In the genomic region with DNA sequence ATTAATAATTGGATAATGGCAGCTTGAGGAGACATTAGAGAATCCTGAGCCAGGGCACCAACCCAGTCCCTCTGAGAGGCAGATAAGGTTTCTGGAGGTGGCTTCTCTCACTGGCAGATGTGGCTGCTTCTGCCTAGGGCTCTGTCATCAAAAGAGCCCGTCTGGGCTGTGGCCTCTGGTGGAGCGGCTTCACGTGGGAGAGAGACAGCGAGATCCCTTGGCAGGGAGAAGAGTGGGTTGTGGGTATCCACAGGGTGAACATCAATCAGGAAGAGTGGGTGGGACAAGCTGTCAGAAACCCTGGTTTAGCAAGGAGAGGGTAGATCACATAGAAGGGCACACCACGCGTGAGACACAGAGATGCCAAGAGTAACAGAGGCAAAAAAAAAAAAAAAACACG, we compare ENCODE assay signal across 17 cellular contexts. TPM values are rescaled to one million over a fixed set of nuclear protein-coding genes. Genes with fewer than 3 reads are reported as not detected.
"Had no signal": no experiment of that assay in that cellular context is flagged by ENCODE, and none has a peak within 500 bp of the region (broad histone marks: within the 10 kb centered on the region; RNA-seq: fewer than 3 reads in every experiment).

No MANE protein-coding gene starts in this region.

- H3K4me1 ChIP-seq: colonic mucosa had no signal

- H3K9me3 ChIP-seq: colonic mucosa, esophagus muscularis mucosa, sigmoid colon, spleen, tibial artery, vagina had no signal

- H3K4me3 Mint-ChIP-seq: activated CD4-positive, alpha-beta memory T cell treated with anti-CD3 and anti-CD28 coated beads for 36 hours; activated naive CD4-positive, alpha-beta T cell treated with anti-CD3 and anti-CD28 coated beads for 36 hours; activated T-helper 1 cell treated with anti-CD3 and anti-CD28 coated beads, Interleukin-12 subunit alpha, Interleukin-12 subunit beta, Interleukin-2, Interleukin-4 antibody, amounts not matched to agents 30 ng/mL and 10 ng/mL and 1 ng/mL, durations not matched to agents 14 hours and 24 hours and 36 hours; neural crest cell had no signal

- H3K36me3 Mint-ChIP-seq: activated CD4-positive, alpha-beta memory T cell treated with anti-CD3 and anti-CD28 coated beads for 36 hours had no signal

- DNase-seq: activated CD4-positive, alpha-beta memory T cell treated with anti-CD3 and anti-CD28 coated beads for 36 hours; activated naive CD4-positive, alpha-beta T cell treated with anti-CD3 and anti-CD28 coated beads for 36 hours; amniotic stem cell; colonic mucosa; islet precursor cell; midbrain; sigmoid colon; tibial artery had no signal

- H3K27ac Mint-ChIP-seq: activated CD4-positive, alpha-beta memory T cell treated with anti-CD3 and anti-CD28 coated beads for 36 hours; activated naive CD4-positive, alpha-beta T cell treated with anti-CD3 and anti-CD28 coated beads for 36 hours; activated T-helper 1 cell treated with anti-CD3 and anti-CD28 coated beads, Interleukin-12 subunit alpha, Interleukin-12 subunit beta, Interleukin-2, Interleukin-4 antibody, amounts not matched to agents 30 ng/mL and 10 ng/mL and 1 ng/mL, durations not matched to agents 14 hours and 24 hours and 36 hours had no signal

- H3K27me3 ChIP-seq: colonic mucosa, sigmoid colon, spleen, vagina had no signal

- H3K9me3 Mint-ChIP-seq: activated CD4-positive, alpha-beta memory T cell treated with anti-CD3 and anti-CD28 coated beads for 36 hours; activated naive CD4-positive, alpha-beta T cell treated with anti-CD3 and anti-CD28 coated beads for 36 hours; activated T-helper 1 cell treated with anti-CD3 and anti-CD28 coated beads, Interleukin-12 subunit alpha, Interleukin-12 subunit beta, Interleukin-2, Interleukin-4 antibody, amounts not matched to agents 30 ng/mL and 10 ng/mL and 1 ng/mL, durations not matched to agents 14 hours and 24 hours and 36 hours; neural crest cell had no signal

- H3K27ac ChIP-seq: colonic mucosa, esophagus muscularis mucosa, sigmoid colon, spleen, tibial artery, vagina had no signal

- H3K36me3 ChIP-seq: colonic mucosa, esophagus muscularis mucosa, sigmoid colon, spleen, tibial artery, vagina had no signal

- H3K4me3 ChIP-seq: colonic mucosa, esophagus muscularis mucosa, sigmoid colon, spleen, tibial artery, vagina had no signal

- ATAC-seq: left lobe of liver had no signal

RNA-seq across cellular contexts. Expression of a gene that starts 30.1 kb away (rescaled TPM):
- total RNA-seq: activated CD4-positive, alpha-beta memory T cell treated with anti-CD3 and anti-CD28 coated beads for 36 hours; activated naive CD4-positive, alpha-beta T cell treated with anti-CD3 and anti-CD28 coated beads for 36 hours; left lobe of liver; lung microvascular endothelial cell; myocyte; osteocyte; vagina had no signal
- polyA plus RNA-seq: spleen had no signal
